In the genomic region with DNA sequence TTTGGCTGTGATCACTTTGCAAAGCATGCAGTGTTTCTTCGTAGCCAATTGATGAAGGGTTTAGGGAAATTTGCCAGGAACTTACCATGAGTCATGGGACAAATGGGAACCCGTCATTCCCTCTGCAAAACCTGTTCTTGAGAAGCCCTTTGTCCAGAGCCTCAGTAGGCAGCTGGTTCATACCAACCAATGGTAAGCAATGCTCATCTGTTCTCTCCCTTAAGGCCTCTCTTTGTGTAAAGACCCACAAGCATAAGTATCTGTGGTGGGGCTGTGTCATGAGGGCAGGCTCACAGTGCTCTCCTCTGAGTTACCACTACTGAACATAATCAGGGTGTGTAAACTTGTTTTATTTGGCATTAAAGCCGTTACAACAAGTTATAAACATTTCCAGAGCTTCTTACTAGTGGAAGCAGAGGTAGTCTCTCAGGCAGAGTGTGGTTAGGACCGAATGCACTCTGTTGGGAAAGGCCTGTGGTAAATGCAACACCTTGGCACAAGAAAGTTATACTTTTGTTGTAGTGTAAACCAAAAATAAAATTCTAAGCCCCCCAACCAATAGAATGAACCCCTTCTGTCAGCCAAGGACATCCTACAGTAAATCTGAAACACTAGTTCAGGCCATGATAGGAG, we compare ENCODE assay signal across 12 cellular contexts.
DNase-seq lines count a peak whose midpoint lies in the region; ATAC-seq and TF ChIP-seq lines count a peak whose summit lies in the region.
"Had no signal": no experiment of that assay in that cellular context is flagged by ENCODE, and none has a peak within 500 bp of the region (broad histone marks: within the 10 kb centered on the region; RNA-seq: fewer than 3 reads in every experiment).

No MANE protein-coding gene starts in this region.

- H3F3A ChIP-seq in smooth muscle cell (ENCODE audit: low read depth), result no peaks in the 10 kb centered on the region

- H3K9me3 ChIP-seq in heart right ventricle (no peaks in the 10 kb centered on the region), smooth muscle cell (replicated peaks; ENCODE audit: low read depth) (no peaks in the 10 kb centered on the region)
- H3K9me3 ChIP-seq: tibial artery had no signal

- H2AFZ ChIP-seq in smooth muscle cell (ENCODE audit: low read depth), result no peak overlapping the region

- POLR2A ChIA-PET in naive thymus-derived CD8-positive, alpha-beta T cell (lab: Charles Lee), result no interaction called here

- H3K4me1 ChIP-seq in heart right ventricle (peaks cover 0 to 9% (median 0%) of the 10 kb centered on the region in 9 donors), smooth muscle cell (ENCODE audit: low read depth) (peaks cover 12% of the 10 kb centered on the region)

- no peak overlapping the region for H3K4me3 Mint-ChIP-seq in naive thymus-derived CD8-positive, alpha-beta T cell
- no peak overlapping the region for H3K4me3 Mint-ChIP-seq in stimulated activated naive B cell treated with anti-CD40 and anti-IgM and Interleukin-4, amounts not matched to agents 10 μg/mL and 1 μg/mL and 100 μg/mL, for 72 hours

- no peaks in the 10 kb centered on the region for H3K9me3 Mint-ChIP-seq in naive thymus-derived CD8-positive, alpha-beta T cell
- H3K9me3 Mint-ChIP-seq in stimulated activated naive B cell treated with anti-CD40 and anti-IgM and Interleukin-4, amounts not matched to agents 10 μg/mL and 1 μg/mL and 100 μg/mL, for 72 hours, result no peaks in the 10 kb centered on the region

- peaks cover 5 to 15% (median 8%) of the 10 kb centered on the region in 4 donors for H3K4me1 Mint-ChIP-seq in naive thymus-derived CD8-positive, alpha-beta T cell
- peaks cover 8 to 19% of the 10 kb centered on the region in 2 donors for H3K4me1 Mint-ChIP-seq in stimulated activated naive B cell treated with anti-CD40 and anti-IgM and Interleukin-4, amounts not matched to agents 10 μg/mL and 1 μg/mL and 100 μg/mL, for 72 hours

- H3K27me3 ChIP-seq in heart right ventricle (peaks cover 0 to 7% (median 0%) of the 10 kb centered on the region in 7 donors), smooth muscle cell (ENCODE audit: low read depth) (no peaks in the 10 kb centered on the region)
- H3K27me3 ChIP-seq: tibial artery had no signal

- H3K36me3 ChIP-seq in heart right ventricle (no peaks in the 10 kb centered on the region), smooth muscle cell (ENCODE audit: low read depth) (no peaks in the 10 kb centered on the region)
- H3K36me3 ChIP-seq: tibial artery had no signal

- peak overlapping the region; percentile 64 for H3K4me2 ChIP-seq in smooth muscle cell

- no peaks in the 10 kb centered on the region for H3K79me2 ChIP-seq in smooth muscle cell (ENCODE audit: low read depth)

- intact Hi-C loops in heart right ventricle (cut with DNase I), result no loop called here

- WGBS in heart right ventricle, 2 donors, result 53 to 54% methylated on average over 4 of the region's 4 CpGs
- WGBS in smooth muscle cell (ENCODE audit: low lambda C conversion rate), result 43% methylated on average over 4 of the region's 4 CpGs

- H3K36me3 Mint-ChIP-seq in naive thymus-derived CD8-positive, alpha-beta T cell, result no peaks in the 10 kb centered on the region
- H3K36me3 Mint-ChIP-seq in stimulated activated naive B cell treated with anti-CD40 and anti-IgM and Interleukin-4, amounts not matched to agents 10 μg/mL and 1 μg/mL and 100 μg/mL, for 72 hours, result peaks cover 0 to 2% of the 10 kb centered on the region in 2 donors

- in situ Hi-C loops in astrocyte of the cerebellum (cut with HindIII; ENCODE audit: low sequenced_read_pairs), result no loop called here

- H4K20me1 ChIP-seq in smooth muscle cell (ENCODE audit: low read depth), result no peaks in the 10 kb centered on the region

- H3K27ac ChIP-seq in heart right ventricle (no peak overlapping the region), smooth muscle cell (ENCODE audit: low read depth) (peak overlapping the region; percentile 74)
- H3K27ac ChIP-seq: tibial artery had no signal

- H3K9ac ChIP-seq in smooth muscle cell (ENCODE audit: low read depth), result no peak overlapping the region

- no peak for TF ChIP-seq CTCF in astrocyte of the cerebellum (IDR thresholded peaks at IDR 0.05; ENCODE audit: low read depth, low read length, missing control alignments)
- TF ChIP-seq CTCF in heart right ventricle (IDR thresholded peaks at IDR 0.05), result no peak
- no peak for TF ChIP-seq CTCF in smooth muscle cell (IDR thresholded peaks at IDR 0.05; ENCODE audit: borderline replicate concordance, insufficient read depth, poor library complexity, severe bottlenecking)

- ATAC-seq in heart right ventricle, result peak in 6 of 8 donors; percentile 30 to 88 (median 48)
- no peak for ATAC-seq in naive thymus-derived CD8-positive, alpha-beta T cell
- ATAC-seq in stimulated activated naive B cell treated with anti-CD40 and anti-IgM and Interleukin-4, amounts not matched to agents 10 μg/mL and 1 μg/mL and 100 μg/mL, for 72 hours (replicated peaks), result no peak

- H3K4me3 ChIP-seq in astrocyte of the cerebellum (ENCODE audit: low read depth, low read length) (no peak overlapping the region), heart right ventricle (no peak overlapping the region), smooth muscle cell (no peak overlapping the region)
- H3K4me3 ChIP-seq: tibial artery had no signal

- peaks cover 0 to 13% (median 3%) of the 10 kb centered on the region in 5 donors for H3K27me3 Mint-ChIP-seq in naive thymus-derived CD8-positive, alpha-beta T cell
- H3K27me3 Mint-ChIP-seq in stimulated activated naive B cell treated with anti-CD40 and anti-IgM and Interleukin-4, amounts not matched to agents 10 μg/mL and 1 μg/mL and 100 μg/mL, for 72 hours, result peaks cover 10 to 11% of the 10 kb centered on the region in 2 donors

- H3K27ac Mint-ChIP-seq in naive thymus-derived CD8-positive, alpha-beta T cell, result no peak overlapping the region
- no peak overlapping the region for H3K27ac Mint-ChIP-seq in stimulated activated naive B cell treated with anti-CD40 and anti-IgM and Interleukin-4, amounts not matched to agents 10 μg/mL and 1 μg/mL and 100 μg/mL, for 72 hours

- peak; percentile 13 for DNase-seq in DMS79 treated with DMSO at 0.1 percent for 48 hours (lab: John Stamatoyannopoulos, UW)
- no peak for DNase-seq in DMS79 (lab: John Stamatoyannopoulos, UW)
- peak; percentile 52 for DNase-seq in astrocyte of the cerebellum (ENCODE audit: low read depth)
- no peak for DNase-seq in heart right ventricle
- DNase-seq in smooth muscle cell (lab: John Stamatoyannopoulos, UW; ENCODE audit: unreplicated experiment), result no peak
- no peak for DNase-seq in MV-4-11 (lab: John Stamatoyannopoulos, UW)
- DNase-seq in naive thymus-derived CD8-positive, alpha-beta T cell, result no peak
- DNase-seq in stimulated activated naive B cell treated with anti-CD40 and anti-IgM and Interleukin-4, amounts not matched to agents 10 μg/mL and 1 μg/mL and 100 μg/mL, for 72 hours, result no peak
- DNase-seq: 8988T; NCI-H187; stimulated activated CD4-positive, alpha-beta T cell treated with anti-CD3 and anti-CD28 coated beads, Interleukin-2, amount 100 ng/mL, for 48 hours; tibial artery had no signal

Comparison
In these comparisons a context has a peak if more than half of its experiments do, and no peak if none do; other contexts are left out.
1. DNase-seq: peak in DMS79 treated with DMSO at 0.1 percent for 48 hours (single experiment) and astrocyte of the cerebellum (single experiment); none in DMS79 (single experiment), heart right ventricle (0 of 2), smooth muscle cell (single experiment), MV-4-11 (single experiment), naive thymus-derived CD8-positive, alpha-beta T cell (0 of 10) and stimulated activated naive B cell treated with anti-CD40 and anti-IgM and Interleukin-4, amounts not matched to agents 10 μg/mL and 1 μg/mL and 100 μg/mL, for 72 hours (single experiment).
2. ATAC-seq: peak in heart right ventricle (6 of 8); none in naive thymus-derived CD8-positive, alpha-beta T cell (0 of 2) and stimulated activated naive B cell treated with anti-CD40 and anti-IgM and Interleukin-4, amounts not matched to agents 10 μg/mL and 1 μg/mL and 100 μg/mL, for 72 hours (0 of 2).